ENCODE assay signal across 25 cellular contexts in the genomic region with DNA sequence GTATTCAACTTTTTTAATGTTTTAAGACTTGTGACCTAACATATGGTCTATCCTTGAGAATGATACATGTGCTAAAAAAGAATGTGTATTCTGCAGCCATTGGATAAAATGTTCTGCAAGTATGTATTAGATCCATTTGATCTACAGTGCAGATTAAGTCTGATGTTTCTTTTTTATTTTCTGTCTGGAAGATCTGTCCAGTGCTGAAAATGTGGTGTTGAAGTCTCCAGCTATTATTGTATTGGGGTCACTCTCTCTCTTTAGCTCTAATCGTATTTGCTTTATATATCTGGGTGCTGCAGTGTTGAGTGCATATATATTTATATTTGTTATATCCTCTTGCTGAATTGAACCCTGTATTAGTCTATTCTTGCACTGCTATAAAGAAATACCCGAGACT. TPM values are rescaled to one million over a fixed set of nuclear protein-coding genes. Genes with fewer than 3 reads are reported as not detected.
DNase-seq lines count a peak whose midpoint lies in the region; ATAC-seq, FAIRE-seq and TF ChIP-seq lines count a peak whose summit lies in the region.
"Had no signal": no experiment of that assay in that cellular context is flagged by ENCODE, and none has a peak within 500 bp of the region (broad histone marks: within the 10 kb centered on the region; RNA-seq: fewer than 3 reads in every experiment).

No MANE protein-coding gene starts in this region.

- no peaks in the 10 kb centered on the region for H3K4me1 ChIP-seq in A549
- H3K4me1 ChIP-seq in HEK293 (ENCODE audit: control insufficient read depth, insufficient read depth, low read length), result no peaks in the 10 kb centered on the region
- no peaks in the 10 kb centered on the region for H3K4me1 ChIP-seq in adipocyte (ENCODE audit: control insufficient read depth, insufficient read depth, low read length)
- H3K4me1 ChIP-seq: BLaER1, Caco-2, HAP-1 had no signal

- H3K9me3 ChIP-seq in A549 (peaks cover 78% of the 10 kb centered on the region), HEK293 (ENCODE audit: control insufficient read depth, insufficient read depth, low read depth, low read length) (0 out of 2 replicates have a peak, but pooled peaks cover 2% of the 10 kb centered on the region), adipocyte (ENCODE audit: control insufficient read depth, low read length) (peaks cover 79% of the 10 kb centered on the region)

- in situ Hi-C loops in ACHN (cut with HindIII; ENCODE audit: low pct_ligation_motif_present, low pct_unique_long_range_greater_than_20kb, low sequenced_read_pairs), result no loop called here

- POLR2A ChIA-PET in A549 (lab: Yijun Ruan, JAX) (no interaction called here), HEK293 (lab: Yijun Ruan, JAX) (no interaction called here)

- no peak for TF ChIP-seq RAD21 in A549 (conservative IDR thresholded peaks at IDR 0.05 in 1 of 2, IDR thresholded peaks at IDR 0.05 in 1 of 2)

- H3K27ac ChIP-seq in A549 (no peak overlapping the region), HEK293 (ENCODE audit: extremely low read depth, low read depth, low read length) (no peak overlapping the region)
- H3K27ac ChIP-seq: 22Rv1, BLaER1, C4-2B had no signal

- WGBS in A549 (ENCODE audit: missing lambda C conversion rate), result 40% methylated on average over 2 of the region's 2 CpGs

- FAIRE-seq in A549 (lab: Jason Lieb, UNC) (no peak), islet of Langerhans (lab: Jason Lieb, UNC) (peak; percentile 5)
- FAIRE-seq: A204.1, D721Med, GM12891, GM18507, H54 had no signal

- TF ChIP-seq POLR2A in A549 (IDR thresholded peaks at IDR 0.05; ENCODE audit: low read length), result no peak

- DNase-seq in A549 (ENCODE audit: low read depth in 1 of 2, low spot score in 1 of 2) (no peak), adipocyte (ENCODE audit: low read depth) (no peak), AG20443 (ENCODE audit: low spot score) (no peak), ACHN (no peak)
- DNase-seq in activated CD4-positive, alpha-beta T cell treated with anti-CD3 and anti-CD28 coated beads, Interleukin-2, amount 50 U/mL, for 1 hour, result no peak
- DNase-seq: Caco-2; CD4-positive, CD25-positive, alpha-beta regulatory T cell; CD8-positive, alpha-beta T cell; DMS 273 treated with DMSO at 0.1 percent for 48 hours; DMS79 treated with DMSO at 0.1 percent for 48 hours; GF-D8; GOT3; HFFc6 had no signal

- TF ChIP-seq CTCF in A549 (IDR thresholded peaks at IDR 0.05), result no peak
- TF ChIP-seq CTCF in HEK293 (tag by site-specific recombination; IDR thresholded peaks at IDR 0.05), result no peak

- no peak overlapping the region for H3K4me2 ChIP-seq in A549
- H3K4me2 ChIP-seq: BLaER1 had no signal

- ATAC-seq in A549 (no peak), GM21717 (IDR thresholded peaks at IDR 0.05; ENCODE audit: unreplicated experiment) (no peak)
- ATAC-seq: CD8-positive, alpha-beta T cell had no signal

- H3K36me3 ChIP-seq in HEK293 (ENCODE audit: control insufficient read depth in 2 of 2, insufficient read depth in 1 of 2, low read length in 2 of 2) (no peaks in the 10 kb centered on the region), adipocyte (ENCODE audit: control insufficient read depth, insufficient read depth, low read length, severe bottlenecking) (no peaks in the 10 kb centered on the region)
- H3K36me3 ChIP-seq: HAP-1 had no signal

- no peak for TF ChIP-seq EP300 in A549 (IDR thresholded peaks at IDR 0.05)

- CTCF ChIA-PET in A549 (lab: Yijun Ruan, JAX) (no interaction called here), HEK293 (lab: Yijun Ruan, JAX) (interaction anchor here (0.5 to 1.1 kb wide), 3 partner anchors 63 to 189 kb away, joined by 3 to 5 read pairs (median 3); no protein-coding TSS in a partner anchor)

- no peak overlapping the region for H3K9ac ChIP-seq in adipocyte (ENCODE audit: low read length)
- H3K9ac ChIP-seq: BLaER1 had no signal

- H3K4me3 ChIP-seq in A549 (no peak overlapping the region), HEK293 (ENCODE audit: low read depth, low read length) (no peak overlapping the region), adipocyte (ENCODE audit: low read length) (peak overlapping the region; percentile 61)
- H3K4me3 ChIP-seq: BLaER1, HAP-1 had no signal

- H3K27me3 ChIP-seq in adipocyte (replicated peaks; ENCODE audit: control insufficient read depth, insufficient read depth, low read length), result no peaks in the 10 kb centered on the region
- H3K27me3 ChIP-seq: BLaER1 had no signal

TF ChIP-seq in A549, 52 proteins besides CTCF, POLR2A, EP300 and RAD21:
- TF ChIP-seq NR3C1 (IDR thresholded peaks at IDR 0.05) (no peak), HDAC2 (IDR thresholded peaks at IDR 0.05) (no peak)
- TF ChIP-seq, protein P1, sequence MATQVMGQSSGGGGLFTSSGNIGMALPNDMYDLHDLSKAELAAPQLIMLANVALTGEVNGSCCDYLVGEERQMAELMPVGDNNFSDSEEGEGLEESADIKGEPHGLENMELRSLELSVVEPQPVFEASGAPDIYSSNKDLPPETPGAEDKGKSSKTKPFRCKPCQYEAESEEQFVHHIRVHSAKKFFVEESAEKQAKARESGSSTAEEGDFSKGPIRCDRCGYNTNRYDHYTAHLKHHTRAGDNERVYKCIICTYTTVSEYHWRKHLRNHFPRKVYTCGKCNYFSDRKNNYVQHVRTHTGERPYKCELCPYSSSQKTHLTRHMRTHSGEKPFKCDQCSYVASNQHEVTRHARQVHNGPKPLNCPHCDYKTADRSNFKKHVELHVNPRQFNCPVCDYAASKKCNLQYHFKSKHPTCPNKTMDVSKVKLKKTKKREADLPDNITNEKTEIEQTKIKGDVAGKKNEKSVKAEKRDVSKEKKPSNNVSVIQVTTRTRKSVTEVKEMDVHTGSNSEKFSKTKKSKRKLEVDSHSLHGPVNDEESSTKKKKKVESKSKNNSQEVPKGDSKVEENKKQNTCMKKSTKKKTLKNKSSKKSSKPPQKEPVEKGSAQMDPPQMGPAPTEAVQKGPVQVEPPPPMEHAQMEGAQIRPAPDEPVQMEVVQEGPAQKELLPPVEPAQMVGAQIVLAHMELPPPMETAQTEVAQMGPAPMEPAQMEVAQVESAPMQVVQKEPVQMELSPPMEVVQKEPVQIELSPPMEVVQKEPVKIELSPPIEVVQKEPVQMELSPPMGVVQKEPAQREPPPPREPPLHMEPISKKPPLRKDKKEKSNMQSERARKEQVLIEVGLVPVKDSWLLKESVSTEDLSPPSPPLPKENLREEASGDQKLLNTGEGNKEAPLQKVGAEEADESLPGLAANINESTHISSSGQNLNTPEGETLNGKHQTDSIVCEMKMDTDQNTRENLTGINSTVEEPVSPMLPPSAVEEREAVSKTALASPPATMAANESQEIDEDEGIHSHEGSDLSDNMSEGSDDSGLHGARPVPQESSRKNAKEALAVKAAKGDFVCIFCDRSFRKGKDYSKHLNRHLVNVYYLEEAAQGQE (IDR thresholded peaks at IDR 0.05), result peak; percentile 67; the same call in 1 of the 2 replicates
TF ChIP-seq in A549: peak in this region for 1.

TF ChIP-seq in HEK293, 187 proteins besides CTCF, POLR2A, EP300 and RAD21:
- TF ChIP-seq ZNF48 (tag by site-specific recombination; IDR thresholded peaks at IDR 0.05) (no peak), ZNF16 (tag by site-specific recombination; IDR thresholded peaks at IDR 0.05; ENCODE audit: low read depth) (no peak), ZNF311 (tag by site-specific recombination; IDR thresholded peaks at IDR 0.05; ENCODE audit: borderline replicate concordance) (no peak), ZFP41 (tag by site-specific recombination; IDR thresholded peaks at IDR 0.05; ENCODE audit: borderline replicate concordance) (no peak), ZNF473 (tag by site-specific recombination; IDR thresholded peaks at IDR 0.05) (no peak)
- TF ChIP-seq, protein P1 (tag by site-specific recombination; IDR thresholded peaks at IDR 0.05), result peak; percentile 66

RNA-seq across cellular contexts. Expression of gene TRIM39, which starts 44.2 kb away (rescaled TPM):
- polyA plus RNA-seq in A549 (2011; rRNA removed) (5.3 and 7.1 TPM in 2 replicates), A549 (2017; fragmentation: RNase III; extraction: RNeasy Plus Mini Kit Qiagen cat#74134 plus additional on column Dnase treatment) (7.1 to 9.1 TPM (median 8.1 TPM) in 3 replicates)
- polyA plus RNA-seq in A549 (2012; cell fraction: cytosol; rRNA removed), result 3.9 and 4.1 TPM in 2 replicates
- 7.7 and 11.0 TPM in 2 replicates for polyA plus RNA-seq in A549 (2012; cell fraction: nucleus; rRNA removed)
- 7.9 and 8.9 TPM in 2 replicates for polyA minus RNA-seq in A549 (2011; rRNA and poly(A)+ RNA removed)
